ENCODE assay signal across 1 cellular context in genomic region chr11:22898036-22898435, GRCh38.
TF ChIP-seq lines count a peak whose summit lies in the region.

No MANE protein-coding gene starts in this region.

TF ChIP-seq in GM23338, 12 proteins besides CTCF, POLR2A, EP300 and RAD21 (continued from another document):
- TF ChIP-seq, protein P1, sequence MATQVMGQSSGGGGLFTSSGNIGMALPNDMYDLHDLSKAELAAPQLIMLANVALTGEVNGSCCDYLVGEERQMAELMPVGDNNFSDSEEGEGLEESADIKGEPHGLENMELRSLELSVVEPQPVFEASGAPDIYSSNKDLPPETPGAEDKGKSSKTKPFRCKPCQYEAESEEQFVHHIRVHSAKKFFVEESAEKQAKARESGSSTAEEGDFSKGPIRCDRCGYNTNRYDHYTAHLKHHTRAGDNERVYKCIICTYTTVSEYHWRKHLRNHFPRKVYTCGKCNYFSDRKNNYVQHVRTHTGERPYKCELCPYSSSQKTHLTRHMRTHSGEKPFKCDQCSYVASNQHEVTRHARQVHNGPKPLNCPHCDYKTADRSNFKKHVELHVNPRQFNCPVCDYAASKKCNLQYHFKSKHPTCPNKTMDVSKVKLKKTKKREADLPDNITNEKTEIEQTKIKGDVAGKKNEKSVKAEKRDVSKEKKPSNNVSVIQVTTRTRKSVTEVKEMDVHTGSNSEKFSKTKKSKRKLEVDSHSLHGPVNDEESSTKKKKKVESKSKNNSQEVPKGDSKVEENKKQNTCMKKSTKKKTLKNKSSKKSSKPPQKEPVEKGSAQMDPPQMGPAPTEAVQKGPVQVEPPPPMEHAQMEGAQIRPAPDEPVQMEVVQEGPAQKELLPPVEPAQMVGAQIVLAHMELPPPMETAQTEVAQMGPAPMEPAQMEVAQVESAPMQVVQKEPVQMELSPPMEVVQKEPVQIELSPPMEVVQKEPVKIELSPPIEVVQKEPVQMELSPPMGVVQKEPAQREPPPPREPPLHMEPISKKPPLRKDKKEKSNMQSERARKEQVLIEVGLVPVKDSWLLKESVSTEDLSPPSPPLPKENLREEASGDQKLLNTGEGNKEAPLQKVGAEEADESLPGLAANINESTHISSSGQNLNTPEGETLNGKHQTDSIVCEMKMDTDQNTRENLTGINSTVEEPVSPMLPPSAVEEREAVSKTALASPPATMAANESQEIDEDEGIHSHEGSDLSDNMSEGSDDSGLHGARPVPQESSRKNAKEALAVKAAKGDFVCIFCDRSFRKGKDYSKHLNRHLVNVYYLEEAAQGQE (IDR thresholded peaks at IDR 0.05; ENCODE audit: unreplicated experiment) = no peak
- TF ChIP-seq EZH2 (IDR thresholded peaks at IDR 0.05; ENCODE audit: low read depth, unreplicated experiment) (no peak), NANOG (IDR thresholded peaks at IDR 0.05; ENCODE audit: borderline replicate concordance) (no peak), JUNB (IDR thresholded peaks at IDR 0.05; ENCODE audit: unreplicated experiment) (no peak), ZNF114 (CRISPR knock-in tag; IDR thresholded peaks at IDR 0.05) (no peak), STAT1 (IDR thresholded peaks at IDR 0.05; ENCODE audit: unreplicated experiment) (no peak), POLR2AphosphoS5 (IDR thresholded peaks at IDR 0.05; ENCODE audit: low read depth) (no peak), ETS1 (IDR thresholded peaks at IDR 0.05) (no peak)
TF ChIP-seq in GM23338: peak in this region for 0.
